Comparison of ENCODE assay signal across 21 cellular contexts in genomic region chr1:183952101-183952500, GRCh38.
DNase-seq lines count a peak whose midpoint lies in the region; ATAC-seq, FAIRE-seq and TF ChIP-seq lines count a peak whose summit lies in the region.
"Had no signal": no experiment of that assay in that cellular context is flagged by ENCODE, and none has a peak within 500 bp of the region (broad histone marks: within the 10 kb centered on the region; RNA-seq: fewer than 3 reads in every experiment).

No MANE protein-coding gene starts in this region.

- H3K36me3 ChIP-seq in right atrium auricular region (no peaks in the 10 kb centered on the region), K562 (ENCODE audit: control insufficient read depth, insufficient read depth, low read length) (peaks cover 46% of the 10 kb centered on the region), GM23338 (ENCODE audit: insufficient read depth) (no peaks in the 10 kb centered on the region)

- H3K9me3 ChIP-seq in right atrium auricular region (no peaks in the 10 kb centered on the region), K562 (replicated peaks; ENCODE audit: control insufficient read depth, insufficient read depth, low read depth, low read length) (no peaks in the 10 kb centered on the region)

- no peaks in the 10 kb centered on the region for H3K27me3 ChIP-seq in right atrium auricular region
- H3K27me3 ChIP-seq in K562 (ENCODE audit: control insufficient read depth in 2 of 2, insufficient read depth in 2 of 2, low read length in 2 of 2), result no peaks in the 10 kb centered on the region
- no peaks in the 10 kb centered on the region for H3K27me3 ChIP-seq in foreskin keratinocyte
- H3K27me3 ChIP-seq in GM23338 (ENCODE audit: insufficient read depth), result peaks cover 20% of the 10 kb centered on the region
- H3K27me3 ChIP-seq: SJSA1 had no signal

- CTCF ChIA-PET in K562 (lab: Yijun Ruan, JAX; ENCODE audit: low intra/inter-chr PET ratio), result no interaction called here

- no peak overlapping the region for H2AFZ ChIP-seq in K562 (ENCODE audit: low read depth, low read length)
- no peak overlapping the region for H2AFZ ChIP-seq in GM23338

- H3F3A ChIP-seq in GM23338 (replicated peaks; ENCODE audit: low read depth), result no peaks in the 10 kb centered on the region

- H3K27ac ChIP-seq in right atrium auricular region, result peak overlapping the region; percentile 22 to 63
- H3K27ac ChIP-seq in K562 (ENCODE audit: extremely low read depth, low read depth, low read length), result no peak overlapping the region
- H3K27ac ChIP-seq in foreskin keratinocyte, result peak overlapping the region; percentile 35
- H3K27ac ChIP-seq in GM23338 (ENCODE audit: low read depth), result no peak overlapping the region
- H3K27ac ChIP-seq: SJSA1 had no signal

- BruUV-seq in K562 (replicated peaks; lab: Mats Ljungman, UMichigan), result no TSS peak

- no peak for TF ChIP-seq CTCF in right atrium auricular region (IDR thresholded peaks at IDR 0.05)
- TF ChIP-seq CTCF in K562 (IDR thresholded peaks at IDR 0.05 in 2 of 3, conservative IDR thresholded peaks at IDR 0.05 in 1 of 3; ENCODE audit: insufficient read depth in 2 of 3, low read depth in 1 of 3, low read length in 3 of 3), result no peak
- no peak for TF ChIP-seq CTCF in foreskin keratinocyte (conservative IDR thresholded peaks at IDR 0.05)
- TF ChIP-seq CTCF in GM23338 (conservative IDR thresholded peaks at IDR 0.05; ENCODE audit: low read depth in 2 of 2), result no peak

- no peaks in the 10 kb centered on the region; the same call in 1 of the 2 replicates for H3K9me2 ChIP-seq in GM23338 (ENCODE audit: insufficient read depth)

- H4K20me1 ChIP-seq in K562 (replicated peaks; ENCODE audit: control insufficient read depth, insufficient read depth, low read length) (no peaks in the 10 kb centered on the region), GM23338 (replicated peaks; ENCODE audit: insufficient read depth) (no peaks in the 10 kb centered on the region)

- H3K79me2 ChIP-seq in K562 (ENCODE audit: control insufficient read depth, insufficient read depth, low read length) (no peaks in the 10 kb centered on the region), GM23338 (replicated peaks; ENCODE audit: insufficient read depth) (no peaks in the 10 kb centered on the region)

- peaks cover 0 to 11% of the 10 kb centered on the region in 2 donors for H3K4me1 ChIP-seq in right atrium auricular region
- H3K4me1 ChIP-seq in K562 (replicated peaks in 1 of 2; ENCODE audit: control insufficient read depth in 2 of 2, insufficient read depth in 2 of 2, low read length in 2 of 2), result peaks cover 0 to 10% of the 10 kb centered on the region in 2 experiments; a peak in 3 of 5 replicates
- H3K4me1 ChIP-seq in foreskin keratinocyte, result peaks cover 4% of the 10 kb centered on the region
- no peaks in the 10 kb centered on the region for H3K4me1 ChIP-seq in GM23338 (ENCODE audit: insufficient read depth)

- no peaks in the 10 kb centered on the region for H3K36me3 Mint-ChIP-seq in GM23338 (ENCODE audit: low read depth)

- H3K27me3 Mint-ChIP-seq in GM23338 (ENCODE audit: insufficient read depth, low read depth, poor library complexity), result no peaks in the 10 kb centered on the region

- H3K4me3 ChIP-seq in right atrium auricular region (no peak overlapping the region), K562 (no peak overlapping the region), GM23338 (no peak overlapping the region)
- H3K4me3 ChIP-seq: GM12878, SJSA1 had no signal

- ATAC-seq in left ventricle myocardium superior, result no peak
- no peak for ATAC-seq in K562
- ATAC-seq in foreskin keratinocyte, result peak; percentile 80
- no peak for ATAC-seq in GM23338
- ATAC-seq: GM12878, Right ventricle myocardium inferior had no signal

- no peaks in the 10 kb centered on the region for H3K4me1 Mint-ChIP-seq in GM23338

- in situ Hi-C loops in K562 (cut with MboI), result no loop called here

- no peak overlapping the region for H3K4me3 Mint-ChIP-seq in GM23338

- intact Hi-C loops in left ventricle myocardium superior (cut with micrococcal nuclease), result no loop called here
- intact Hi-C loops in K562 (cut with micrococcal nuclease), result no loop called here

- WGBS in K562 (ENCODE audit: insufficient coverage, low coverage, missing lambda C conversion rate), result 100% methylated on average over 1 of the region's 1 CpG

- no peaks in the 10 kb centered on the region for H3K9me1 ChIP-seq in K562 (ENCODE audit: control insufficient read depth, insufficient read depth, low read length)

- no peak for TF ChIP-seq POLR2A in K562 (conservative IDR thresholded peaks at IDR 0.05)

- no peak for DNase-seq in right atrium auricular region (ENCODE audit: low spot score)
- no peak for DNase-seq in left ventricle myocardium superior
- DNase-seq in K562 (ENCODE audit: extremely low read depth in 1 of 4, low spot score in 3 of 4), result no peak
- DNase-seq in foreskin keratinocyte, result peak in 1 of 2 donors; percentile 52
- no peak for DNase-seq in NCI-H526 (lab: John Stamatoyannopoulos, UW)
- no peak for DNase-seq in MV-4-11 (lab: John Stamatoyannopoulos, UW)
- DNase-seq in GM23338 (ENCODE audit: low spot score), result no peak
- DNase-seq in activated CD4-positive, alpha-beta T cell treated with anti-CD3 and anti-CD28 coated beads, Interleukin-2, amount 50 U/mL, for 4 hours, result no peak
- DNase-seq: DMS79 treated with DMSO at 0.1 percent for 48 hours, MM.1S, NCI-H1092, NCI-H146, NCI-H2029, NCI-H226, NCI-H510A treated with DMSO at 0.1 percent for 48 hours, NCI-H774 had no signal

- TF ChIP-seq RAD21 in K562 (CRISPR knock-in tag; conservative IDR thresholded peaks at IDR 0.05 in 1 of 2, IDR thresholded peaks at IDR 0.05 in 1 of 2), result no peak

- H3K4me2 ChIP-seq in K562 (ENCODE audit: insufficient read depth, low read length) (no peak overlapping the region), GM23338 (no peak overlapping the region)

- H3K9ac ChIP-seq in K562 (ENCODE audit: insufficient read depth in 1 of 2, low read depth in 2 of 2, low read length in 2 of 2), result no peak overlapping the region

- no peak overlapping the region for H3K27ac Mint-ChIP-seq in GM23338

- no peaks in the 10 kb centered on the region for H3K9me3 Mint-ChIP-seq in GM23338

- TF ChIP-seq EP300 in K562 (IDR thresholded peaks at IDR 0.05; ENCODE audit: low read length), result no peak

- POLR2A ChIA-PET in K562 (lab: Yijun Ruan, JAX), result interaction anchor here (0.6 kb wide), 1 partner anchor 528 kb away, joined by 3 read pairs; no protein-coding TSS in a partner anchor

- FAIRE-seq in K562 (lab: Jason Lieb, UNC), result no peak
- FAIRE-seq: GM12878, H54, RCC 7860 had no signal

TF ChIP-seq in K562, 482 proteins besides CTCF, POLR2A, EP300 and RAD21:
- no peak for TF ChIP-seq FOXA3 (CRISPR knock-in tag; conservative IDR thresholded peaks at IDR 0.05 in 1 of 2, IDR thresholded peaks at IDR 0.05 in 1 of 2)
- TF ChIP-seq RBM25 (IDR thresholded peaks at IDR 0.05; ENCODE audit: low read depth, low read length, severe bottlenecking), result peak; percentile 2

TF ChIP-seq in GM23338, 12 proteins besides CTCF, POLR2A, EP300 and RAD21:
- TF ChIP-seq ZNF331 (CRISPR knock-in tag; IDR thresholded peaks at IDR 0.05; ENCODE audit: low read depth), result no peak
- TF ChIP-seq REST (IDR thresholded peaks at IDR 0.05; ENCODE audit: unreplicated experiment), result no peak

Comparison
In these comparisons a context has a peak if more than half of its experiments do, and no peak if none do; other contexts are left out.
1. H3K27ac ChIP-seq: peak in right atrium auricular region (2 of 2) and foreskin keratinocyte (single experiment); none in K562 (single experiment) and GM23338 (single experiment).